Comparison of ENCODE assay signal across 8 cellular contexts in the genomic region with DNA sequence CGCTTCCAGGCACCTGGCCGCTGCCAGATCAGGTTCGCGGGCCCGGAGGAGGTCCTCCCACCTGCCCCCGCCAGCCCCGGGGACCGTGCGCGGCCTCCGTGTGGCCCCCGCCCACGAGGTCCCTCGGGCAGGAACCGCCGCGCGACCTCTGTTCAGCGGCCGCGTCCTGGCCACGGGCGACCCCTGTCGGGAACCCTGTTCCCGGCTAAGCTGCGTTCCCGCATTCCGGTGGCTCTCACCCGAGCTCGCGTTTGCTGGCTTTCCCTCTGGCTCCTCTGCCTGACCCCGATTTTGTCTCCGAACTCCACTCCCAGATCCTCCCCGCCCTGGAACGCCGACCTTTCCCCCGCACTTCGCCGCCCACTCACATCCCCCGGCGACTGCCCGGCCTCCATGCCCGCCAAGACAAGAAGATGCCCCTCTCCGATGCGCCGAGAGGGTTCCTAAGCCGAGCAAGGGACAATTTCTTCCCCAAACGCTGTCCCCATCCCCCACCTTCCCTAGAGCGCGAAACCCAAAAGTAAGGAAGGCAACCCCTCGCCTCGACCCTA. TPM values are rescaled to one million over a fixed set of nuclear protein-coding genes. Genes with fewer than 3 reads are reported as not detected.
DNase-seq lines count a peak whose midpoint lies in the region; ATAC-seq and TF ChIP-seq lines count a peak whose summit lies in the region.

No MANE protein-coding gene starts in this region.

- DNase-seq in AG09309 (ENCODE audit: low read depth): no peak
- DNase-seq in NOMO-1 (lab: John Stamatoyannopoulos, UW; ENCODE audit: unreplicated experiment in 2 of 2): peak; percentile 36 to 58
- DNase-seq in activated naive CD4-positive, alpha-beta T cell treated with anti-CD3 and anti-CD28 coated beads for 36 hours: peak; percentile 72
- DNase-seq in cardiac septum (ENCODE audit: low spot score): peak; percentile 82
- no peak for DNase-seq in osteocyte (ENCODE audit: extremely low spot score, unreplicated experiment)

- H3K27ac Mint-ChIP-seq in activated naive CD4-positive, alpha-beta T cell treated with anti-CD3 and anti-CD28 coated beads for 36 hours: peak overlapping the region; percentile 92
- H3K27ac Mint-ChIP-seq in osteocyte (ENCODE audit: unreplicated experiment): no peak overlapping the region

- H3K27me3 Mint-ChIP-seq in activated naive CD4-positive, alpha-beta T cell treated with anti-CD3 and anti-CD28 coated beads for 36 hours (ENCODE audit: low read depth): peaks cover 14% of the 10 kb centered on the region
- peaks cover 43% of the 10 kb centered on the region for H3K27me3 Mint-ChIP-seq in osteocyte (ENCODE audit: unreplicated experiment)

- H3K4me1 Mint-ChIP-seq in activated naive CD4-positive, alpha-beta T cell treated with anti-CD3 and anti-CD28 coated beads for 36 hours (ENCODE audit: low read depth): peaks cover 51% of the 10 kb centered on the region
- H3K4me1 Mint-ChIP-seq in osteocyte (ENCODE audit: unreplicated experiment): peaks cover 29% of the 10 kb centered on the region

- peak overlapping the region; percentile 24 for H3K4me3 ChIP-seq in AG09309 (ENCODE audit: control insufficient read depth, low read depth, low read length)

- intact Hi-C loops in activated naive CD4-positive, alpha-beta T cell treated with anti-CD3 and anti-CD28 coated beads for 36 hours (cut with micrococcal nuclease): loop anchor here (1.0 kb wide), 6 partner anchors 11 to 287 kb away; no protein-coding TSS in a partner anchor
- intact Hi-C loops in cardiac septum (cut with DNase I): loop anchor here (1.0 to 5.0 kb wide), 5 partner anchors 68 to 486 kb away; no protein-coding TSS in a partner anchor

- peaks cover 5% of the 10 kb centered on the region for H3K36me3 Mint-ChIP-seq in activated naive CD4-positive, alpha-beta T cell treated with anti-CD3 and anti-CD28 coated beads for 36 hours (ENCODE audit: low read depth)
- no peaks in the 10 kb centered on the region for H3K36me3 Mint-ChIP-seq in osteocyte (ENCODE audit: unreplicated experiment)

- no peaks in the 10 kb centered on the region for H3K9me3 Mint-ChIP-seq in activated naive CD4-positive, alpha-beta T cell treated with anti-CD3 and anti-CD28 coated beads for 36 hours
- no peaks in the 10 kb centered on the region for H3K9me3 Mint-ChIP-seq in osteocyte (ENCODE audit: unreplicated experiment)

- H3K4me3 Mint-ChIP-seq in activated naive CD4-positive, alpha-beta T cell treated with anti-CD3 and anti-CD28 coated beads for 36 hours: peak overlapping the region; percentile 97
- peak overlapping the region; percentile 82 for H3K4me3 Mint-ChIP-seq in osteocyte (ENCODE audit: unreplicated experiment)

- CTCF ChIA-PET in activated naive CD4-positive, alpha-beta T cell treated with anti-CD3 and anti-CD28 coated beads for 36 hours (lab: Charles Lee): interaction anchor here (0.5 to 3.9 kb wide), 9 partner anchors 23 to 490 kb away, joined by 3 to 14 read pairs (median 3); no protein-coding TSS in a partner anchor

- ATAC-seq in GM21381 (IDR thresholded peaks at IDR 0.05; ENCODE audit: unreplicated experiment): peak; percentile 19
- no peak for ATAC-seq in HG03280 (IDR thresholded peaks at IDR 0.05; ENCODE audit: unreplicated experiment)
- no peak for ATAC-seq in HG02970 (IDR thresholded peaks at IDR 0.05; ENCODE audit: low FRiP score, unreplicated experiment)

- TF ChIP-seq CTCF in AG09309 (IDR thresholded peaks at IDR 0.05; ENCODE audit: control insufficient read depth, insufficient read depth, low read depth, low read length, missing control alignments): peak; percentile 41
- peak; percentile 75 for TF ChIP-seq CTCF in osteocyte (IDR thresholded peaks at IDR 0.05)

RNA-seq across cellular contexts. Expression of gene SFMBT2, which starts 2.3 kb away (rescaled TPM):
- 10 to 100 TPM; 20.0 to 21.5 TPM for total RNA-seq in activated naive CD4-positive, alpha-beta T cell treated with anti-CD3 and anti-CD28 coated beads for 36 hours
- total RNA-seq in cardiac septum (14.2 TPM), osteocyte (1.1 and 2.7 TPM in 2 replicates)

Comparison
In these comparisons a context has a peak if more than half of its experiments do, and no peak if none do; other contexts are left out.
1. DNase-seq: peak in NOMO-1 (2 of 2), activated naive CD4-positive, alpha-beta T cell treated with anti-CD3 and anti-CD28 coated beads for 36 hours (single experiment) and cardiac septum (single experiment); none in AG09309 (single experiment) and osteocyte (single experiment).